ENCODE assay signal across 11 cellular contexts in the genomic region with DNA sequence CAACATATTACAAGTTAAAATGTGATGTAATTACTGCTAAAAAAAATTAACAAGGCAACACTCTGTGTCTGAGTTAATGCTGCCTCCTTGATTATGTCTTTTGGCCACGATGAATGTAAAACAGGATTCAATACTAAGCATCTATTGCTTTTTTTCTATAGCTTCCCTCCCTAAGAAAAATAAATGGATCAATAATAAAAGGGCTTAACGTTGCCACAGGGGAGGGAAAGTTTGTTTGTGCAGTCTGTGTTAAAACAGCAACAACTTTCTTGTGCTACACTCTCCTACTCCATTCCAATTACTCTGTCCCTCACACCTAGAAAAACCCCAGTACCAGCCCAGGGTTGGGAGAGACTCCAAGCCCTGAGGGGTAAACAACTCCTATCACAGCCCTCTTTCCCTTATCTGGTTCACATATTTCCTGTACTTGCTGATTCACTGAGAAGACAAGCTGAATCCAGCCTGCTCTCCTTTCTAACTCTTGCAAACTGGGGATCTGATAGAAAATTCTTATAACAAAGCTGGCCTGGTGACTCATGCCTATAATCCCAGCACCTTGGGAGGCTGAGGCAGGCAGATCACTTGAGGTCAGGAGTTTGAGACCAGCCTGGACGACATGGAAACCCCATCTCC. TPM values are rescaled to one million over a fixed set of nuclear protein-coding genes. Genes with fewer than 3 reads are reported as not detected.
DNase-seq lines count a peak whose midpoint lies in the region; ATAC-seq and TF ChIP-seq lines count a peak whose summit lies in the region.
"Had no signal": no experiment of that assay in that cellular context is flagged by ENCODE, and none has a peak within 500 bp of the region (broad histone marks: within the 10 kb centered on the region; RNA-seq: fewer than 3 reads in every experiment).

No MANE protein-coding gene starts in this region.

- DNase-seq in left cardiac atrium = no peak
- DNase-seq in Right ventricle myocardium superior = no peak
- peak; percentile 58 for DNase-seq in amniotic stem cell (lab: John Stamatoyannopoulos, UW)
- DNase-seq in hepatic stellate cell (ENCODE audit: low spot score) = peak; percentile 24
- no peak for DNase-seq in upper lobe of right lung
- DNase-seq in stimulated activated CD8-positive, alpha-beta memory T cell treated with anti-CD3 and anti-CD28 coated beads, Interleukin-4, amount 100 ng/mL, for 48 hours = no peak
- no peak for DNase-seq in NCI-H524 (lab: John Stamatoyannopoulos, UW)
- DNase-seq in effector CD8-positive, alpha-beta T cell (lab: John Stamatoyannopoulos, UW) = no peak
- DNase-seq: NCI-H2081 had no signal

- H3K27me3 ChIP-seq in upper lobe of right lung = no peaks in the 10 kb centered on the region
- H3K27me3 ChIP-seq: gastroesophageal sphincter had no signal

- peak; percentile 55 to 86 for ATAC-seq in left cardiac atrium
- ATAC-seq in Right ventricle myocardium superior (ENCODE audit: poor library complexity) = no peak
- peak; percentile 60 for ATAC-seq in upper lobe of right lung
- ATAC-seq: gastroesophageal sphincter had no signal

- no peaks in the 10 kb centered on the region for H3K4me1 ChIP-seq in upper lobe of right lung
- H3K4me1 ChIP-seq: gastroesophageal sphincter had no signal

- TF ChIP-seq CTCF in upper lobe of right lung (IDR thresholded peaks at IDR 0.05) = no peak

- intact Hi-C loops in left cardiac atrium (cut with DNase I) (no loop called here), Right ventricle myocardium superior (cut with DNase I) (no loop called here), upper lobe of right lung (cut with DNase I) (no loop called here)

- H3K4me3 ChIP-seq in upper lobe of right lung = no peak overlapping the region
- H3K4me3 ChIP-seq: gastroesophageal sphincter had no signal

- no peaks in the 10 kb centered on the region for H3K36me3 ChIP-seq in upper lobe of right lung
- H3K36me3 ChIP-seq: gastroesophageal sphincter had no signal

- H3K9me3 ChIP-seq in upper lobe of right lung = no peaks in the 10 kb centered on the region
- H3K9me3 ChIP-seq: gastroesophageal sphincter had no signal

- H3K27ac ChIP-seq in upper lobe of right lung = no peak overlapping the region
- H3K27ac ChIP-seq: gastroesophageal sphincter, HL-60 had no signal

RNA-seq across cellular contexts. Expression of a gene that starts 44.8 kb away (rescaled TPM):
- total RNA-seq in left cardiac atrium = 1 to 10 TPM; 6.8 to 8.5 TPM
- total RNA-seq in Right ventricle myocardium superior = 38.6 TPM
- total RNA-seq in upper lobe of right lung = 17.1 TPM

Comparison
In these comparisons a context has a peak if more than half of its experiments do, and no peak if none do; other contexts are left out.
1. DNase-seq: peak in amniotic stem cell (single experiment) and hepatic stellate cell (single experiment); none in left cardiac atrium (single experiment), Right ventricle myocardium superior (single experiment), upper lobe of right lung (single experiment), stimulated activated CD8-positive, alpha-beta memory T cell treated with anti-CD3 and anti-CD28 coated beads, Interleukin-4, amount 100 ng/mL, for 48 hours (single experiment), NCI-H524 (0 of 2) and effector CD8-positive, alpha-beta T cell (single experiment).